1 cellular context compared by ENCODE assay signal in the genomic region with DNA sequence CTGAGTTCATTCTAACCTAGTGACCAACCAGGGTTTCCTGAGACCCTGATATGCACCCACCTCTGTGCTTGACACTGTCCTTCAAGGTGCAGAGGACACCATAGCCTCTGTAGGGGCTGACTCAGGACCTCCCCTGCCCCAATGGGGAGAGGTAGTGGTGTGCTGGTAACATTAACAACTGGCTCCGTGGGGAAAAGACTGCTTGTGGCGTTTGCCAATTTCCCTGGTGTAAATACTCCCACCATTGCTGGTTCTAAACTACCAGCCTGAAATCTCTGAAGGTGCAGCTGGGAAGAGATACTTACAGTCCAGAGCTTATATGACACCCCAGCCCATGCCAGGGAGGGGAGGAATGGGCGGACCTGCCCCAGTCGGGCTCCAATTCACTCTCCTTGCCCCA.
TF ChIP-seq lines count a peak whose summit lies in the region.

No MANE protein-coding gene starts in this region.

TF ChIP-seq in H1, 55 proteins besides CTCF, POLR2A, EP300 and RAD21 (continued from another document):
- TF ChIP-seq ATF2 (IDR thresholded peaks at IDR 0.05; ENCODE audit: low read length), result no peak
- TF ChIP-seq MAX (IDR thresholded peaks at IDR 0.05), result no peak
- no peak for TF ChIP-seq SP1 (IDR thresholded peaks at IDR 0.05; ENCODE audit: low read depth, low read length)
- TF ChIP-seq RFX5 (IDR thresholded peaks at IDR 0.05; ENCODE audit: borderline replicate concordance, low read depth, low read length), result no peak
- no peak for TF ChIP-seq TEAD4 (IDR thresholded peaks at IDR 0.05; ENCODE audit: low read depth, low read length)
- TF ChIP-seq JUN (IDR thresholded peaks at IDR 0.05; ENCODE audit: low read depth, low read length), result no peak
- no peak for TF ChIP-seq PHF8 (conservative IDR thresholded peaks at IDR 0.05; ENCODE audit: low read depth, low read length)
- TF ChIP-seq YY1 (IDR thresholded peaks at IDR 0.05; ENCODE audit: low read depth, low read length), result no peak
- TF ChIP-seq BRCA1 (IDR thresholded peaks at IDR 0.05; ENCODE audit: low read depth, low read length), result no peak
- no peak for TF ChIP-seq SIX5 (IDR thresholded peaks at IDR 0.05; ENCODE audit: low read depth, low read length)
- TF ChIP-seq, protein P1, sequence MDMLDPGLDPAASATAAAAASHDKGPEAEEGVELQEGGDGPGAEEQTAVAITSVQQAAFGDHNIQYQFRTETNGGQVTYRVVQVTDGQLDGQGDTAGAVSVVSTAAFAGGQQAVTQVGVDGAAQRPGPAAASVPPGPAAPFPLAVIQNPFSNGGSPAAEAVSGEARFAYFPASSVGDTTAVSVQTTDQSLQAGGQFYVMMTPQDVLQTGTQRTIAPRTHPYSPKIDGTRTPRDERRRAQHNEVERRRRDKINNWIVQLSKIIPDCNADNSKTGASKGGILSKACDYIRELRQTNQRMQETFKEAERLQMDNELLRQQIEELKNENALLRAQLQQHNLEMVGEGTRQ (IDR thresholded peaks at IDR 0.05; ENCODE audit: low read length), result no peak
- no peak for TF ChIP-seq NANOG (IDR thresholded peaks at IDR 0.05; ENCODE audit: insufficient read depth, low read depth, low read length, poor library complexity, severe bottlenecking)
